ENCODE assay signal across 8 cellular contexts in genomic region chr4:80202190-80202711, GRCh38. TPM values are rescaled to one million over a fixed set of nuclear protein-coding genes. Genes with fewer than 3 reads are reported as not detected.
DNase-seq lines count a peak whose midpoint lies in the region; ATAC-seq and TF ChIP-seq lines count a peak whose summit lies in the region.

No MANE protein-coding gene starts in this region.

- no peaks in the 10 kb centered on the region for H3K27me3 ChIP-seq in CD8-positive, alpha-beta T cell (ENCODE audit: insufficient read depth, low read length)

- intact Hi-C loops in CD8-positive, alpha-beta T cell (cut with DNase I, micrococcal nuclease): loop anchor here (1.0 to 10.0 kb wide), 11 partner anchors 13 to 1427 kb away; partner anchors contain the start of genes ANTXR2 (in 2 of the 2), BMP2K (in 2 of the 2) and PAQR3 (in 1 of the 2)
- intact Hi-C loops in left ventricle myocardium superior (cut with micrococcal nuclease): no loop called here

- peak overlapping the region; percentile 67 for H3K4me3 ChIP-seq in CD8-positive, alpha-beta T cell (ENCODE audit: low read depth, low read length)

- no peaks in the 10 kb centered on the region for H3K9me3 ChIP-seq in CD8-positive, alpha-beta T cell (ENCODE audit: low read length)

- CTCF ChIA-PET in CD8-positive, alpha-beta T cell (lab: Charles Lee): interaction anchor here (0.7 to 9.7 kb wide), 27 partner anchors 10 to 1263 kb away, joined by 3 to 158 read pairs (median 4); partner anchors contain the start of genes ANTXR2 and PAQR3

- H3K36me3 Mint-ChIP-seq in CD8-positive, alpha-beta T cell: peaks cover 2% of the 10 kb centered on the region
- no peaks in the 10 kb centered on the region for H3K36me3 Mint-ChIP-seq in activated naive CD8-positive, alpha-beta T cell treated with anti-CD3 and anti-CD28 coated beads, Interleukin-2, amount 50 U/mL, for 24 hours (ENCODE audit: low read depth)

- DNase-seq in CD8-positive, alpha-beta T cell: peak; percentile 58 to 86 (median 73)
- DNase-seq in SW480 (ENCODE audit: low spot score) (peak; percentile 61), left ventricle myocardium superior (peak; percentile 92), putamen (ENCODE audit: low spot score) (peak; percentile 44), inferior parietal cortex (ENCODE audit: extremely low spot score) (no peak)
- DNase-seq in activated naive CD8-positive, alpha-beta T cell treated with anti-CD3 and anti-CD28 coated beads, Interleukin-2, amount 50 U/mL, for 24 hours: peak; percentile 85

- TF ChIP-seq CTCF in CD8-positive, alpha-beta T cell (IDR thresholded peaks at IDR 0.05): peak; percentile 78

- H3K4me1 Mint-ChIP-seq in CD8-positive, alpha-beta T cell (ENCODE audit: low read depth): peaks cover 24% of the 10 kb centered on the region
- H3K4me1 Mint-ChIP-seq in activated naive CD8-positive, alpha-beta T cell treated with anti-CD3 and anti-CD28 coated beads, Interleukin-2, amount 50 U/mL, for 24 hours: peaks cover 26% of the 10 kb centered on the region

- H3K36me3 ChIP-seq in CD8-positive, alpha-beta T cell (ENCODE audit: insufficient read depth, low read length): no peaks in the 10 kb centered on the region

- no peaks in the 10 kb centered on the region for H3K9me3 Mint-ChIP-seq in CD8-positive, alpha-beta T cell
- H3K9me3 Mint-ChIP-seq in activated naive CD8-positive, alpha-beta T cell treated with anti-CD3 and anti-CD28 coated beads, Interleukin-2, amount 50 U/mL, for 24 hours: no peaks in the 10 kb centered on the region

- peak overlapping the region; percentile 73 for H3K27ac Mint-ChIP-seq in CD8-positive, alpha-beta T cell
- H3K27ac Mint-ChIP-seq in activated naive CD8-positive, alpha-beta T cell treated with anti-CD3 and anti-CD28 coated beads, Interleukin-2, amount 50 U/mL, for 24 hours: peak overlapping the region; percentile 81

- H3K4me1 ChIP-seq in CD8-positive, alpha-beta T cell (ENCODE audit: insufficient read depth, low read length): peaks cover 16% of the 10 kb centered on the region

- POLR2A ChIA-PET in CD8-positive, alpha-beta T cell (lab: Charles Lee): interaction anchor here (0.8 to 2.4 kb wide), 14 partner anchors 10 to 273 kb away, joined by 3 to 19 read pairs (median 6); partner anchors contain the start of gene ANTXR2

- peaks cover 10% of the 10 kb centered on the region for H3K27me3 Mint-ChIP-seq in CD8-positive, alpha-beta T cell (ENCODE audit: low read depth)
- peaks cover 13% of the 10 kb centered on the region for H3K27me3 Mint-ChIP-seq in activated naive CD8-positive, alpha-beta T cell treated with anti-CD3 and anti-CD28 coated beads, Interleukin-2, amount 50 U/mL, for 24 hours

- peak overlapping the region; percentile 48 for H3K27ac ChIP-seq in CD8-positive, alpha-beta T cell (ENCODE audit: low read depth, low read length)

- peak; percentile 62 for ATAC-seq in CD8-positive, alpha-beta T cell
- ATAC-seq in GM19467 (IDR thresholded peaks at IDR 0.05; ENCODE audit: unreplicated experiment) (peak; percentile 68), HG03575 (IDR thresholded peaks at IDR 0.05; ENCODE audit: extremely low read depth, insufficient number of reproducible peaks, low FRiP score, unreplicated experiment) (peak; percentile 39), left ventricle myocardium superior (peak; percentile 87)
- peak; percentile 52 for ATAC-seq in activated naive CD8-positive, alpha-beta T cell treated with anti-CD3 and anti-CD28 coated beads, Interleukin-2, amount 50 U/mL, for 24 hours

- H3K4me3 Mint-ChIP-seq in CD8-positive, alpha-beta T cell: peak overlapping the region; percentile 83
- peak overlapping the region; percentile 67 for H3K4me3 Mint-ChIP-seq in activated naive CD8-positive, alpha-beta T cell treated with anti-CD3 and anti-CD28 coated beads, Interleukin-2, amount 50 U/mL, for 24 hours

RNA-seq across cellular contexts. Expression of gene PRDM8, which starts 4.9 kb away (rescaled TPM):
- total RNA-seq in CD8-positive, alpha-beta T cell: 1 to 10 TPM; 5.2 to 6.0 TPM
- 1.0 TPM for total RNA-seq in left ventricle myocardium superior
